ENCODE assay signal across 24 cellular contexts in genomic region chr11:85935751-85936150, GRCh38.
"Had no signal": no experiment of that assay in that cellular context is flagged by ENCODE, and none has a peak within 500 bp of the region (broad histone marks: within the 10 kb centered on the region; RNA-seq: fewer than 3 reads in every experiment).

No MANE protein-coding gene starts in this region.

- H3K4me3 Mint-ChIP-seq: activated CD4-positive, alpha-beta memory T cell treated with anti-CD3 and anti-CD28 coated beads, Interleukin-2, amount 10 ng/mL, durations not matched to agents 7 days and 5 days; activated CD4-positive, alpha-beta T cell treated with anti-CD3 and anti-CD28 coated beads for 36 hours; activated naive CD4-positive, alpha-beta T cell treated with anti-CD3 and anti-CD28 coated beads, Interleukin-2, amount 50 U/mL, for 24 hours had no signal

- H3K4me1 ChIP-seq: body of pancreas had no signal

- H3K36me3 ChIP-seq: ascending aorta had no signal

- H3K4me1 Mint-ChIP-seq: activated naive CD4-positive, alpha-beta T cell treated with anti-CD3 and anti-CD28 coated beads, Interleukin-2, amount 50 U/mL, for 24 hours had no signal

- H3K4me2 ChIP-seq: KMS-11 had no signal

- H3K9me3 Mint-ChIP-seq: activated naive CD4-positive, alpha-beta T cell treated with anti-CD3 and anti-CD28 coated beads, Interleukin-2, amount 50 U/mL, for 24 hours had no signal

- H3K27me3 ChIP-seq: ascending aorta, body of pancreas had no signal

- H3K36me3 Mint-ChIP-seq: activated naive CD4-positive, alpha-beta T cell treated with anti-CD3 and anti-CD28 coated beads, Interleukin-2, amount 50 U/mL, for 24 hours had no signal

- H3K27ac Mint-ChIP-seq: activated CD4-positive, alpha-beta memory T cell treated with anti-CD3 and anti-CD28 coated beads, Interleukin-2, amount 10 ng/mL, durations not matched to agents 7 days and 5 days; activated CD4-positive, alpha-beta T cell treated with anti-CD3 and anti-CD28 coated beads for 36 hours; activated naive CD4-positive, alpha-beta T cell treated with anti-CD3 and anti-CD28 coated beads, Interleukin-2, amount 50 U/mL, for 24 hours had no signal

- H3K9me3 ChIP-seq: ascending aorta, body of pancreas had no signal

- DNase-seq: activated CD4-positive, alpha-beta memory T cell treated with anti-CD3 and anti-CD28 coated beads, Interleukin-2, amount 10 ng/mL, durations not matched to agents 7 days and 5 days; activated CD4-positive, alpha-beta T cell treated with anti-CD3 and anti-CD28 coated beads for 36 hours; activated CD4-positive, alpha-beta T cell treated with anti-CD3 and anti-CD28 coated beads, Interleukin-2, amount 50 U/mL, for 1 hour; activated CD8-positive, alpha-beta memory T cell treated with anti-CD3 and anti-CD28 coated beads, Interleukin-2, amount 50 U/mL, for 48 hours; activated T-cell treated with anti-CD3 and anti-CD28 coated beads, Interleukin-2, amount 50 U/mL, for 1 hour; body of pancreas; central memory CD4-positive, alpha-beta T cell; MV-4-11; NCI-H1092 treated with DMSO at 0.1 percent for 48 hours; NCI-H1417 treated with DMSO at 0.1 percent for 48 hours; NCI-H1694; NCI-H2029; NCI-H2107; NCI-H2171 treated with DMSO at 0.1 percent for 48 hours; NCI-H226; NCI-H526; NCI-H774; T-helper 1 cell had no signal

- ATAC-seq: activated CD4-positive, alpha-beta T cell treated with anti-CD3 and anti-CD28 coated beads for 36 hours; body of pancreas had no signal

- H3K9ac ChIP-seq: KMS-11 had no signal

- FAIRE-seq: bronchial epithelial cell had no signal

- H3K27ac ChIP-seq: ascending aorta, body of pancreas, KMS-11, SK-N-MC, VCaP had no signal

- H3K4me3 ChIP-seq: ascending aorta, body of pancreas, SK-N-MC had no signal
